In genomic region chr6:1869766-1870165, GRCh38 we compare ENCODE assay signal across 15 cellular contexts.
"Had no signal": no experiment of that assay in that cellular context is flagged by ENCODE, and none has a peak within 500 bp of the region (broad histone marks: within the 10 kb centered on the region; RNA-seq: fewer than 3 reads in every experiment).

No MANE protein-coding gene starts in this region.

- H3K4me3 ChIP-seq: breast epithelium, testis, uterus had no signal

- H3K27me3 ChIP-seq: breast epithelium, testis, uterus had no signal

- H3K9me3 ChIP-seq: breast epithelium, testis, uterus had no signal

- ATAC-seq: activated naive CD4-positive, alpha-beta T cell treated with anti-CD3 and anti-CD28 coated beads, Interleukin-2, amount 50 U/mL, for 72 hours; activated T-cell treated with anti-CD3 and anti-CD28 coated beads, Interleukin-2, amount 50 U/mL, for 4 hours; esophagus mucosa; left cardiac atrium; natural killer cell; sciatic nerve had no signal

- H3K4me3 Mint-ChIP-seq: activated CD4-positive, alpha-beta memory T cell treated with anti-CD3 and anti-CD28 coated beads for 36 hours; activated T-cell treated with anti-CD3 and anti-CD28 coated beads, Interleukin-2, amount 50 U/mL, for 4 hours; natural killer cell; stimulated activated naive CD8-positive, alpha-beta T cell treated with anti-CD3 and anti-CD28 coated beads, Interleukin-15, Interleukin-2, amounts not matched to agents 100 ng/mL and 50 ng/mL, for 24 hours had no signal

- H3K36me3 ChIP-seq: breast epithelium, uterus had no signal

- H3K4me1 ChIP-seq: breast epithelium, testis, uterus had no signal

- H3K27me3 Mint-ChIP-seq: activated CD4-positive, alpha-beta memory T cell treated with anti-CD3 and anti-CD28 coated beads for 36 hours; stimulated activated naive CD8-positive, alpha-beta T cell treated with anti-CD3 and anti-CD28 coated beads, Interleukin-15, Interleukin-2, amounts not matched to agents 100 ng/mL and 50 ng/mL, for 24 hours had no signal

- H3K36me3 Mint-ChIP-seq: activated CD4-positive, alpha-beta memory T cell treated with anti-CD3 and anti-CD28 coated beads for 36 hours; activated naive CD4-positive, alpha-beta T cell treated with anti-CD3 and anti-CD28 coated beads, Interleukin-2, amount 50 U/mL, for 72 hours; natural killer cell had no signal

- FAIRE-seq: endometrium had no signal

- H3K9me3 Mint-ChIP-seq: activated CD4-positive, alpha-beta memory T cell treated with anti-CD3 and anti-CD28 coated beads for 36 hours; activated naive CD4-positive, alpha-beta T cell treated with anti-CD3 and anti-CD28 coated beads, Interleukin-2, amount 50 U/mL, for 72 hours; activated T-cell treated with anti-CD3 and anti-CD28 coated beads, Interleukin-2, amount 50 U/mL, for 4 hours; natural killer cell; stimulated activated naive CD8-positive, alpha-beta T cell treated with anti-CD3 and anti-CD28 coated beads, Interleukin-15, Interleukin-2, amounts not matched to agents 100 ng/mL and 50 ng/mL, for 24 hours had no signal

- H3K4me1 Mint-ChIP-seq: natural killer cell had no signal

- DNase-seq: activated CD4-positive, alpha-beta memory T cell treated with anti-CD3 and anti-CD28 coated beads for 36 hours; activated effector memory CD4-positive, alpha-beta T cell treated with anti-CD3 and anti-CD28 coated beads, Interleukin-2, amount 50 U/mL, for 16 hours; activated T-cell treated with anti-CD3 and anti-CD28 coated beads, Interleukin-2, amount 50 U/mL, for 4 hours; amniotic stem cell; left cardiac atrium; natural killer cell; stimulated activated CD4-positive, alpha-beta T cell treated with anti-CD3 and anti-CD28 coated beads, Interleukin-12 subunit alpha, Interleukin-12 subunit beta, amount 100 ng/mL, for 4 hours; testis; uterus had no signal

- H3K27ac ChIP-seq: breast epithelium, testis, uterus had no signal

- H3K27ac Mint-ChIP-seq: activated CD4-positive, alpha-beta memory T cell treated with anti-CD3 and anti-CD28 coated beads for 36 hours; activated naive CD4-positive, alpha-beta T cell treated with anti-CD3 and anti-CD28 coated beads, Interleukin-2, amount 50 U/mL, for 72 hours; natural killer cell; stimulated activated naive CD8-positive, alpha-beta T cell treated with anti-CD3 and anti-CD28 coated beads, Interleukin-15, Interleukin-2, amounts not matched to agents 100 ng/mL and 50 ng/mL, for 24 hours had no signal
